In genomic region chrX:23952401-23952800, GRCh38 we compare ENCODE assay signal across 15 cellular contexts. TPM values are rescaled to one million over a fixed set of nuclear protein-coding genes. Genes with fewer than 3 reads are reported as not detected.
DNase-seq lines count a peak whose midpoint lies in the region; ATAC-seq and TF ChIP-seq lines count a peak whose summit lies in the region.
"Had no signal": no experiment of that assay in that cellular context is flagged by ENCODE, and none has a peak within 500 bp of the region (broad histone marks: within the 10 kb centered on the region; RNA-seq: fewer than 3 reads in every experiment).

No MANE protein-coding gene starts in this region.

- H3K27ac ChIP-seq in HL-60 (replicated peaks) (peak overlapping the region; percentile 82), SK-N-SH (ENCODE audit: low read depth in 2 of 2, low read length in 1 of 2) (no peak overlapping the region)
- peak overlapping the region; percentile 80 for H3K27ac ChIP-seq in naive thymus-derived CD4-positive, alpha-beta T cell (ENCODE audit: low read depth, low read length)
- H3K27ac ChIP-seq: prostate gland, SJSA1, uterus had no signal

- POLR2A ChIA-PET in activated CD4-positive, alpha-beta T cell treated with anti-CD3 and anti-CD28 coated beads for 36 hours (lab: Charles Lee) = interaction anchor here (1.2 to 1.4 kb wide), 2 partner anchors 102 to 169 kb away, joined by 3 to 5 read pairs; partner anchors contain the start of gene SAT1
- POLR2A ChIA-PET in activated CD4-positive, alpha-beta memory T cell treated with anti-CD3 and anti-CD28 coated beads for 36 hours (lab: Charles Lee) = interaction anchor here (1.0 kb wide), 2 partner anchors 102 to 171 kb away, joined by 3 to 5 read pairs; no protein-coding TSS in a partner anchor
- POLR2A ChIA-PET in naive thymus-derived CD4-positive, alpha-beta T cell (lab: Charles Lee) = interaction anchor here (0.6 to 2.1 kb wide), 7 partner anchors 9 to 102 kb away, joined by 3 to 15 read pairs (median 3); partner anchors contain the start of genes APOO, CXorf58, EIF2S3 and KLHL15
- POLR2A ChIA-PET in SK-N-SH (lab: Yijun Ruan, JAX) = no interaction called here

- H3K4me3 ChIP-seq in HL-60 (replicated peaks; ENCODE audit: insufficient read depth, low read length) = peak overlapping the region; percentile 17; the same call in 1 of the 2 replicates
- peak overlapping the region; percentile 84 for H3K4me3 ChIP-seq in naive thymus-derived CD4-positive, alpha-beta T cell (ENCODE audit: low read length)
- no peak overlapping the region for H3K4me3 ChIP-seq in SK-N-SH (ENCODE audit: low read depth in 2 of 2, low read length in 1 of 2)
- H3K4me3 ChIP-seq: HAP-1, prostate gland, SJSA1, uterus had no signal

- H3K4me3 Mint-ChIP-seq in activated CD4-positive, alpha-beta T cell treated with anti-CD3 and anti-CD28 coated beads for 36 hours = peak overlapping the region; percentile 69
- H3K4me3 Mint-ChIP-seq in activated CD4-positive, alpha-beta memory T cell treated with anti-CD3 and anti-CD28 coated beads for 36 hours = no peak overlapping the region
- peak overlapping the region; percentile 33 to 97 (median 88) for H3K4me3 Mint-ChIP-seq in naive thymus-derived CD4-positive, alpha-beta T cell

- intact Hi-C loops in activated CD4-positive, alpha-beta T cell treated with anti-CD3 and anti-CD28 coated beads for 36 hours (cut with DNase I, micrococcal nuclease) = loop anchor here in 1 of 2 experiments (2.0 kb wide), 3 partner anchors 44 to 72 kb away; partner anchors contain the start of gene CXorf58
- intact Hi-C loops in activated CD4-positive, alpha-beta memory T cell treated with anti-CD3 and anti-CD28 coated beads for 36 hours (cut with micrococcal nuclease) = loop anchor here (2.0 kb wide), 1 partner anchor 40 kb away; no protein-coding TSS in a partner anchor
- intact Hi-C loops in naive thymus-derived CD4-positive, alpha-beta T cell (cut with micrococcal nuclease) = loop anchor here (2.0 to 5.0 kb wide), 3 partner anchors 22 to 200 kb away; partner anchors contain the start of gene SAT1 (in 2 of the 2)

- 42% methylated on average over 3 of the region's 3 CpGs for WGBS in SK-N-SH (ENCODE audit: low lambda C conversion rate)

- CTCF ChIA-PET in activated CD4-positive, alpha-beta T cell treated with anti-CD3 and anti-CD28 coated beads for 36 hours (lab: Charles Lee) = interaction anchor here (0.6 to 3.2 kb wide), 4 partner anchors 43 to 102 kb away, joined by 3 to 17 read pairs (median 3); partner anchors contain the start of gene EIF2S3
- CTCF ChIA-PET in activated CD4-positive, alpha-beta memory T cell treated with anti-CD3 and anti-CD28 coated beads for 36 hours (lab: Charles Lee) = interaction anchor here (0.7 to 1.6 kb wide), 5 partner anchors 33 to 103 kb away, joined by 3 to 4 read pairs (median 3); no protein-coding TSS in a partner anchor
- CTCF ChIA-PET in naive thymus-derived CD4-positive, alpha-beta T cell (lab: Charles Lee) = interaction anchor here (0.6 to 1.7 kb wide), 2 partner anchors 46 to 165 kb away, joined by 5 to 6 read pairs; no protein-coding TSS in a partner anchor
- CTCF ChIA-PET in SK-N-SH (lab: Yijun Ruan, JAX) = no interaction called here

- no peaks in the 10 kb centered on the region for H4K20me1 ChIP-seq in SK-N-SH (ENCODE audit: insufficient read depth)

- no peak for ATAC-seq in activated CD4-positive, alpha-beta T cell treated with anti-CD3 and anti-CD28 coated beads for 36 hours
- ATAC-seq in naive thymus-derived CD4-positive, alpha-beta T cell = no peak
- ATAC-seq in HG03135 (IDR thresholded peaks at IDR 0.05; ENCODE audit: unreplicated experiment) = no peak
- ATAC-seq: left ventricle myocardium superior had no signal

- DNase-seq in activated CD4-positive, alpha-beta T cell treated with anti-CD3 and anti-CD28 coated beads for 36 hours = no peak
- DNase-seq in activated CD4-positive, alpha-beta T cell treated with anti-CD3 and anti-CD28 coated beads for 48 hours = no peak
- no peak for DNase-seq in HL-60 (ENCODE audit: low read depth in 1 of 2, low spot score in 1 of 2)
- DNase-seq in activated CD4-positive, alpha-beta memory T cell treated with anti-CD3 and anti-CD28 coated beads for 36 hours = no peak
- no peak for DNase-seq in naive thymus-derived CD4-positive, alpha-beta T cell
- no peak for DNase-seq in SK-N-SH
- DNase-seq in activated gamma-delta T cell (lab: John Stamatoyannopoulos, UW) = no peak
- DNase-seq: ACHN, left ventricle myocardium superior, uterus had no signal

- no peaks in the 10 kb centered on the region for H3K27me3 Mint-ChIP-seq in activated CD4-positive, alpha-beta T cell treated with anti-CD3 and anti-CD28 coated beads for 36 hours
- no peaks in the 10 kb centered on the region for H3K27me3 Mint-ChIP-seq in activated CD4-positive, alpha-beta memory T cell treated with anti-CD3 and anti-CD28 coated beads for 36 hours
- no peaks in the 10 kb centered on the region for H3K27me3 Mint-ChIP-seq in naive thymus-derived CD4-positive, alpha-beta T cell

- no peaks in the 10 kb centered on the region for H3F3A ChIP-seq in SK-N-SH (replicated peaks; ENCODE audit: insufficient read depth)

- no peak for TF ChIP-seq RAD21 in SK-N-SH (IDR thresholded peaks at IDR 0.05; ENCODE audit: low read length)

- H3K36me3 ChIP-seq in naive thymus-derived CD4-positive, alpha-beta T cell (ENCODE audit: control insufficient read depth in 2 of 3, insufficient read depth in 3 of 3, low read length in 3 of 3) = no peaks in the 10 kb centered on the region
- no peaks in the 10 kb centered on the region for H3K36me3 ChIP-seq in SK-N-SH (replicated peaks in 1 of 2; ENCODE audit: control insufficient read depth in 1 of 2, insufficient read depth in 2 of 2, low read length in 1 of 2)
- H3K36me3 ChIP-seq: HAP-1, prostate gland, SJSA1, uterus had no signal

- H3K4me1 ChIP-seq in naive thymus-derived CD4-positive, alpha-beta T cell (ENCODE audit: control insufficient read depth in 2 of 2, insufficient read depth in 2 of 2, low read length in 2 of 2) = peaks cover 0 to 12% of the 10 kb centered on the region in 2 donors
- H3K4me1 ChIP-seq in SK-N-SH (ENCODE audit: control insufficient read depth in 1 of 2, insufficient read depth in 2 of 2, low read depth in 1 of 2, low read length in 1 of 2) = no peaks in the 10 kb centered on the region
- H3K4me1 ChIP-seq: prostate gland, SJSA1, uterus had no signal

- H3K9me3 ChIP-seq in naive thymus-derived CD4-positive, alpha-beta T cell (ENCODE audit: control insufficient read depth in 2 of 3, low read length in 3 of 3) = no peaks in the 10 kb centered on the region
- no peaks in the 10 kb centered on the region for H3K9me3 ChIP-seq in SK-N-SH
- H3K9me3 ChIP-seq: HAP-1, prostate gland, SJSA1, uterus had no signal

- H3K4me1 Mint-ChIP-seq in activated CD4-positive, alpha-beta T cell treated with anti-CD3 and anti-CD28 coated beads for 36 hours = peaks cover 15% of the 10 kb centered on the region
- H3K4me1 Mint-ChIP-seq in activated CD4-positive, alpha-beta memory T cell treated with anti-CD3 and anti-CD28 coated beads for 36 hours (ENCODE audit: low read depth) = peaks cover 6% of the 10 kb centered on the region
- peaks cover 5 to 55% (median 23%) of the 10 kb centered on the region in 7 donors for H3K4me1 Mint-ChIP-seq in naive thymus-derived CD4-positive, alpha-beta T cell

- H3K27me3 ChIP-seq in HL-60 (ENCODE audit: insufficient read depth, poor library complexity, severe bottlenecking) (no peaks in the 10 kb centered on the region), SK-N-SH (ENCODE audit: insufficient read depth) (no peaks in the 10 kb centered on the region; the same call in 1 of the 2 replicates)
- no peaks in the 10 kb centered on the region for H3K27me3 ChIP-seq in naive thymus-derived CD4-positive, alpha-beta T cell (ENCODE audit: control insufficient read depth in 2 of 2, insufficient read depth in 2 of 2, low read length in 2 of 2)
- H3K27me3 ChIP-seq: SJSA1 had no signal

- no peaks in the 10 kb centered on the region for H3K9me3 Mint-ChIP-seq in activated CD4-positive, alpha-beta T cell treated with anti-CD3 and anti-CD28 coated beads for 36 hours (ENCODE audit: low read depth)
- no peaks in the 10 kb centered on the region for H3K9me3 Mint-ChIP-seq in activated CD4-positive, alpha-beta memory T cell treated with anti-CD3 and anti-CD28 coated beads for 36 hours
- H3K9me3 Mint-ChIP-seq in naive thymus-derived CD4-positive, alpha-beta T cell = no peaks in the 10 kb centered on the region

- H2AFZ ChIP-seq in SK-N-SH (ENCODE audit: low read depth) = no peak overlapping the region

- H3K79me2 ChIP-seq in SK-N-SH (ENCODE audit: insufficient read depth) = no peaks in the 10 kb centered on the region

- TF ChIP-seq CTCF in HL-60 (IDR thresholded peaks at IDR 0.05; ENCODE audit: insufficient read depth, low read length) (no peak), SK-N-SH (IDR thresholded peaks at IDR 0.05) (no peak)

- H3K27ac Mint-ChIP-seq in activated CD4-positive, alpha-beta T cell treated with anti-CD3 and anti-CD28 coated beads for 36 hours = no peak overlapping the region
- H3K27ac Mint-ChIP-seq in activated CD4-positive, alpha-beta memory T cell treated with anti-CD3 and anti-CD28 coated beads for 36 hours = peak overlapping the region; percentile 92
- H3K27ac Mint-ChIP-seq in naive thymus-derived CD4-positive, alpha-beta T cell = peak overlapping the region in 7 of 9 donors; percentile 25 to 98 (median 88)

- no peaks in the 10 kb centered on the region for H3K36me3 Mint-ChIP-seq in activated CD4-positive, alpha-beta T cell treated with anti-CD3 and anti-CD28 coated beads for 36 hours (ENCODE audit: low read depth)
- H3K36me3 Mint-ChIP-seq in activated CD4-positive, alpha-beta memory T cell treated with anti-CD3 and anti-CD28 coated beads for 36 hours = no peaks in the 10 kb centered on the region
- H3K36me3 Mint-ChIP-seq in naive thymus-derived CD4-positive, alpha-beta T cell = peaks cover 0 to 1% (median 0%) of the 10 kb centered on the region in 5 donors

- TF ChIP-seq EP300 in SK-N-SH (IDR thresholded peaks at IDR 0.05; ENCODE audit: borderline replicate concordance in 1 of 2, low read depth in 1 of 2, low read length in 1 of 2) = no peak

- no peak overlapping the region for H3K9ac ChIP-seq in SK-N-SH

- H3K4me2 ChIP-seq in SK-N-SH = no peak overlapping the region

- H3K9me2 ChIP-seq in SK-N-SH = no peaks in the 10 kb centered on the region

RNA-seq across cellular contexts. Expression of gene CXorf58, which starts 44.6 kb away (rescaled TPM):
- total RNA-seq in activated CD4-positive, alpha-beta T cell treated with anti-CD3 and anti-CD28 coated beads for 36 hours = under 1 TPM in 1 of 2 experiments, not detected in 1; 0.14 TPM
- under 1 TPM in 1 of 2 experiments, not detected in 1; 0.17 TPM for total RNA-seq in activated CD4-positive, alpha-beta memory T cell treated with anti-CD3 and anti-CD28 coated beads for 36 hours
- not detected for total RNA-seq in naive thymus-derived CD4-positive, alpha-beta T cell
- not detected for polyA plus RNA-seq in naive thymus-derived CD4-positive, alpha-beta T cell
- not detected in 2 replicates for polyA plus RNA-seq in SK-N-SH (2012; rRNA removed)
- 0.01 TPM in 2 replicates for polyA plus RNA-seq in SK-N-SH (2012; cell fraction: cytosol; rRNA removed)
- polyA plus RNA-seq in SK-N-SH (2012; cell fraction: nucleus; rRNA removed) = 0.02 TPM in 1 of 2 replicates, not detected in the other
- total RNA-seq: fibroblast of villous mesenchyme, left ventricle myocardium superior, SJSA1 had no signal

RNA-seq across cellular contexts. Expression of gene APOO, which starts 44.7 kb away (rescaled TPM):
- total RNA-seq in activated CD4-positive, alpha-beta T cell treated with anti-CD3 and anti-CD28 coated beads for 36 hours = 10 to 100 TPM; 30.2 to 37.2 TPM
- 10 to 100 TPM; 32.8 to 35.0 TPM for total RNA-seq in activated CD4-positive, alpha-beta memory T cell treated with anti-CD3 and anti-CD28 coated beads for 36 hours
- total RNA-seq in naive thymus-derived CD4-positive, alpha-beta T cell = 10 to 100 TPM in 2 of 5 experiments, 1 to 10 TPM in 3; 5.4 to 19.2 (median 7.5) TPM
- polyA plus RNA-seq in naive thymus-derived CD4-positive, alpha-beta T cell = 10 to 100 TPM; 16.2 to 21.2 TPM
- polyA plus RNA-seq in SK-N-SH (2012; rRNA removed) = 20.3 and 22.0 TPM in 2 replicates
- 26.1 and 31.1 TPM in 2 replicates for polyA plus RNA-seq in SK-N-SH (2012; cell fraction: cytosol; rRNA removed)
- 5.4 and 8.5 TPM in 2 replicates for polyA plus RNA-seq in SK-N-SH (2012; cell fraction: nucleus; rRNA removed)

Comparison
In these comparisons a context has a peak if more than half of its experiments do, and no peak if none do; other contexts are left out.
1. H3K27ac ChIP-seq: peak in HL-60 (single experiment) and naive thymus-derived CD4-positive, alpha-beta T cell (single experiment); none in SK-N-SH (0 of 2).
2. H3K4me3 ChIP-seq: peak in HL-60 (single experiment) and naive thymus-derived CD4-positive, alpha-beta T cell (single experiment); none in SK-N-SH (0 of 2).